ENCODE assay signal across 8 cellular contexts in genomic region chr7:12687213-12688171, GRCh38. TPM values are rescaled to one million over a fixed set of nuclear protein-coding genes. Genes with fewer than 3 reads are reported as not detected.
A peak's percentile ranks its signal among the peaks of the same experiment; 100 is the strongest.
DNase-seq lines count a peak whose midpoint lies in the region; ATAC-seq and TF ChIP-seq lines count a peak whose summit lies in the region.

Gene ARL4A, plus strand, starts transcription at chr7:12687633. Its CDS starts 622 bp downstream, at chr7:12688255.

- H3K4me3 Mint-ChIP-seq in naive thymus-derived CD4-positive, alpha-beta T cell, result peak within 1 kb of the TSS; percentile 94 to 100 (median 96)
- peak within 1 kb of the TSS; percentile 93 for H3K4me3 Mint-ChIP-seq in stimulated activated memory B cell treated with anti-CD40 and anti-IgM and Interleukin-4, amounts not matched to agents 10 μg/mL and 1 μg/mL and 100 μg/mL, for 72 hours

- H3K27me3 ChIP-seq in GM23248 (replicated peaks; ENCODE audit: insufficient read depth) (no peaks in the 10 kb centered on the region), RWPE2 (ENCODE audit: insufficient read depth, poor library complexity, severe bottlenecking) (no peaks in the 10 kb centered on the region)
- H3K27me3 ChIP-seq in naive thymus-derived CD4-positive, alpha-beta T cell (ENCODE audit: control insufficient read depth in 2 of 2, insufficient read depth in 2 of 2, low read length in 2 of 2), result no peaks in the 10 kb centered on the region

- 1 to 2% methylated on average over 49 to 50 of the region's 51 CpGs for whole genome bisulfite sequencing in GM23248 (ENCODE audit: low coverage in 1 of 2, low lambda C conversion rate in 2 of 2, missing lambda C conversion rate in 2 of 2), 2 experiments

- H4K20me1 ChIP-seq in GM23248 (ENCODE audit: insufficient read depth), result no peaks in the 10 kb centered on the region

- no peaks in the 10 kb centered on the region for H3K9me3 Mint-ChIP-seq in naive thymus-derived CD4-positive, alpha-beta T cell
- H3K9me3 Mint-ChIP-seq in stimulated activated memory B cell treated with anti-CD40 and anti-IgM and Interleukin-4, amounts not matched to agents 10 μg/mL and 1 μg/mL and 100 μg/mL, for 72 hours, result peaks cover 3% of the 10 kb centered on the region

- H3K27ac ChIP-seq in GM23248, result peak within 1 kb of the TSS; percentile 62
- H3K27ac ChIP-seq in RWPE2 (ENCODE audit: poor library complexity, severe bottlenecking), result peak within 1 kb of the TSS; percentile 76
- peak within 1 kb of the TSS; percentile 95 for H3K27ac ChIP-seq in naive thymus-derived CD4-positive, alpha-beta T cell (ENCODE audit: low read depth, low read length)

- POLR2A ChIA-PET in naive thymus-derived CD4-positive, alpha-beta T cell (lab: Charles Lee), result interaction anchor here (1.1 kb wide), 2 partner anchors 39 to 43 kb away, joined by 3 read pairs; no protein-coding TSS in a partner anchor

- peak within 1 kb of the TSS; percentile 90 for H3K4me3 ChIP-seq in GM23248
- peak within 1 kb of the TSS; percentile 55 for H3K4me3 ChIP-seq in RWPE2 (ENCODE audit: severe bottlenecking)
- peak within 1 kb of the TSS; percentile 92 for H3K4me3 ChIP-seq in fibroblast of mammary gland (ENCODE audit: control insufficient read depth, low read depth, low read length)
- H3K4me3 ChIP-seq in naive thymus-derived CD4-positive, alpha-beta T cell (ENCODE audit: low read length), result peak within 1 kb of the TSS; percentile 76

- peak within 1 kb of the TSS; percentile 83 to 98 (median 96) for H3K27ac Mint-ChIP-seq in naive thymus-derived CD4-positive, alpha-beta T cell
- H3K27ac Mint-ChIP-seq in stimulated activated memory B cell treated with anti-CD40 and anti-IgM and Interleukin-4, amounts not matched to agents 10 μg/mL and 1 μg/mL and 100 μg/mL, for 72 hours, result peak within 1 kb of the TSS; percentile 93

- H3K79me2 ChIP-seq in GM23248 (ENCODE audit: insufficient read depth), result peaks cover 45% of the 10 kb centered on the region

- peaks cover 20% of the 10 kb centered on the region for H3K4me1 ChIP-seq in GM23248 (ENCODE audit: insufficient read depth)
- peaks cover 4% of the 10 kb centered on the region for H3K4me1 ChIP-seq in RWPE2 (ENCODE audit: insufficient read depth, poor library complexity, severe bottlenecking)
- peaks cover 5 to 14% of the 10 kb centered on the region in 2 donors for H3K4me1 ChIP-seq in naive thymus-derived CD4-positive, alpha-beta T cell (ENCODE audit: control insufficient read depth in 2 of 2, insufficient read depth in 2 of 2, low read length in 2 of 2)

- H2AFZ ChIP-seq in GM23248, result peak within 1 kb of the TSS; percentile 85

- H3K36me3 ChIP-seq in GM23248 (ENCODE audit: low read depth) (no peaks in the 10 kb centered on the region), RWPE2 (ENCODE audit: low read depth) (peaks cover 14% of the 10 kb centered on the region)
- peaks cover 0 to 6% (median 0%) of the 10 kb centered on the region in 3 experiments for H3K36me3 ChIP-seq in naive thymus-derived CD4-positive, alpha-beta T cell (ENCODE audit: control insufficient read depth in 2 of 3, insufficient read depth in 3 of 3, low read length in 3 of 3)

- H3K36me3 Mint-ChIP-seq in naive thymus-derived CD4-positive, alpha-beta T cell, result peaks cover 0 to 6% (median 0%) of the 10 kb centered on the region in 5 donors
- H3K36me3 Mint-ChIP-seq in stimulated activated memory B cell treated with anti-CD40 and anti-IgM and Interleukin-4, amounts not matched to agents 10 μg/mL and 1 μg/mL and 100 μg/mL, for 72 hours, result no peaks in the 10 kb centered on the region

- peaks cover 9% of the 10 kb centered on the region for H3F3A ChIP-seq in GM23248 (ENCODE audit: insufficient read depth)

- ATAC-seq in RWPE2 (ENCODE audit: low read depth), result peak; percentile 86
- peak; percentile 60 for ATAC-seq in naive thymus-derived CD4-positive, alpha-beta T cell
- peak; percentile 86 for ATAC-seq in stimulated activated memory B cell treated with anti-CD40 and anti-IgM and Interleukin-4, amounts not matched to agents 10 μg/mL and 1 μg/mL and 100 μg/mL, for 72 hours

- intact Hi-C loops in naive thymus-derived CD4-positive, alpha-beta T cell (cut with micrococcal nuclease), result loop anchor here (1.0 to 10.0 kb wide), 11 partner anchors 25 to 1743 kb away; partner anchors contain the start of gene TMEM106B (in 1 of the 2)

- in situ Hi-C loops in GM23248 (cut with MboI), result no loop called here

- no peaks in the 10 kb centered on the region for H3K9me2 ChIP-seq in GM23248 (ENCODE audit: insufficient read depth)

- H3K27me3 Mint-ChIP-seq in naive thymus-derived CD4-positive, alpha-beta T cell, result no peaks in the 10 kb centered on the region
- no peaks in the 10 kb centered on the region for H3K27me3 Mint-ChIP-seq in stimulated activated memory B cell treated with anti-CD40 and anti-IgM and Interleukin-4, amounts not matched to agents 10 μg/mL and 1 μg/mL and 100 μg/mL, for 72 hours

- DNase-seq in DMS79 treated with DMSO at 0.1 percent for 48 hours (lab: John Stamatoyannopoulos, UW) (peak; percentile 96), GM23248 (peak; percentile 100), Kasumi-1 (lab: John Stamatoyannopoulos, UW) (peak; percentile 79 to 88), RWPE2 (ENCODE audit: low spot score) (peak; percentile 99), fibroblast of mammary gland (ENCODE audit: low read depth) (peak; percentile 98)
- DNase-seq in activated T-helper 9 cell treated with anti-CD3 and anti-CD28 coated beads, Interleukin-2, amount 50 U/mL, for 16 hours (ENCODE audit: low read depth), result peak; percentile 83
- peak; percentile 70 to 87 (median 85) for DNase-seq in naive thymus-derived CD4-positive, alpha-beta T cell

- peaks cover 7 to 39% (median 25%) of the 10 kb centered on the region in 7 donors for H3K4me1 Mint-ChIP-seq in naive thymus-derived CD4-positive, alpha-beta T cell
- peaks cover 47% of the 10 kb centered on the region for H3K4me1 Mint-ChIP-seq in stimulated activated memory B cell treated with anti-CD40 and anti-IgM and Interleukin-4, amounts not matched to agents 10 μg/mL and 1 μg/mL and 100 μg/mL, for 72 hours

- H3K9ac ChIP-seq in GM23248, result peak within 1 kb of the TSS; percentile 86

- TF ChIP-seq CTCF in RWPE2 (IDR thresholded peaks at IDR 0.05; ENCODE audit: poor library complexity, severe bottlenecking), result peak; percentile 87
- peak; percentile 19 for TF ChIP-seq CTCF in fibroblast of mammary gland (conservative IDR thresholded peaks at IDR 0.05; ENCODE audit: control insufficient read depth, insufficient read depth, low read depth, low read length)

- CTCF ChIA-PET in naive thymus-derived CD4-positive, alpha-beta T cell (lab: Charles Lee), result interaction anchor here (0.7 to 2.6 kb wide), 7 partner anchors 13 to 1771 kb away, joined by 3 to 7 read pairs (median 4); no protein-coding TSS in a partner anchor

- peak within 1 kb of the TSS; percentile 89 for H3K4me2 ChIP-seq in GM23248 (ENCODE audit: unreplicated experiment)

- H3K9me3 ChIP-seq in GM23248 (ENCODE audit: low read depth) (no peaks in the 10 kb centered on the region), RWPE2 (ENCODE audit: severe bottlenecking) (no peaks in the 10 kb centered on the region)
- H3K9me3 ChIP-seq in naive thymus-derived CD4-positive, alpha-beta T cell (ENCODE audit: control insufficient read depth in 2 of 3, low read length in 3 of 3), result no peaks in the 10 kb centered on the region

RNA-seq across cellular contexts. Expression of gene ARL4A, which starts in this region (rescaled TPM):
- total RNA-seq in GM23248 (2014; rRNA removed; shearing (Covaris generic)), result 17.5 and 22.6 TPM in 2 replicates
- 20.9 and 23.0 TPM in 2 replicates for polyA plus RNA-seq in GM23248 (2016; fragmentation: Nextera tagmentation; extraction: Ambion mirVana)
- total RNA-seq in naive thymus-derived CD4-positive, alpha-beta T cell, result 10 to 100 TPM in 3 of 5 experiments, 1 to 10 TPM in 2; 5.5 to 97.4 (median 11.6) TPM
- polyA plus RNA-seq in naive thymus-derived CD4-positive, alpha-beta T cell, result 10 to 100 TPM; 18.9 to 22.7 TPM

Comparison
In these comparisons a context has a peak if more than half of its experiments do, and no peak if none do; other contexts are left out.
1. Peak in every context shown above with its lines: DNase-seq, ATAC-seq, H3K4me3 ChIP-seq and H3K27ac ChIP-seq.